Comparison of ENCODE assay signal across 8 cellular contexts in genomic region chr7:24979470-24979862, GRCh38. TPM values are rescaled to one million over a fixed set of nuclear protein-coding genes. Genes with fewer than 3 reads are reported as not detected.
A peak's percentile ranks its signal among the peaks of the same experiment; 100 is the strongest.
DNase-seq lines count a peak whose midpoint lies in the region; ATAC-seq and TF ChIP-seq lines count a peak whose summit lies in the region.

No MANE protein-coding gene starts in this region.

- DNase-seq in HUDEP-2 (lab: John Stamatoyannopoulos, UW; ENCODE audit: unreplicated experiment in 76 of 76) (peak in 57 of 76 experiments; percentile 8 to 88 (median 50)), T-helper 2 cell (peak; percentile 55 to 92 (median 68)), anterior cingulate cortex (lab: John Stamatoyannopoulos, UW) (peak in 47 of 58 donors; percentile 12 to 65 (median 44)), smooth muscle cell (lab: John Stamatoyannopoulos, UW; ENCODE audit: unreplicated experiment) (peak; percentile 19), cerebellum (ENCODE audit: low spot score) (no peak)

- H4K20me1 ChIP-seq in DOHH2 (ENCODE audit: control insufficient read depth, insufficient read depth, low read depth, low read length) = peaks cover 38% of the 10 kb centered on the region
- H4K20me1 ChIP-seq in smooth muscle cell (ENCODE audit: low read depth) = no peaks in the 10 kb centered on the region

- peak overlapping the region; percentile 85 for H3K4me3 ChIP-seq in DOHH2 (ENCODE audit: low read length)
- peak overlapping the region; percentile 72 for H3K4me3 ChIP-seq in iPS-18a (ENCODE audit: low read length)
- peak overlapping the region; percentile 89 for H3K4me3 ChIP-seq in smooth muscle cell

- H3F3A ChIP-seq in DOHH2 (ENCODE audit: control insufficient read depth, insufficient read depth) (peaks cover 24% of the 10 kb centered on the region), smooth muscle cell (ENCODE audit: low read depth) (no peaks in the 10 kb centered on the region)

- peak overlapping the region; percentile 85 for H2AFZ ChIP-seq in smooth muscle cell (ENCODE audit: low read depth)

- H3K27ac ChIP-seq in DOHH2 (ENCODE audit: low read depth, low read length) (peak overlapping the region; percentile 51), iPS-18a (ENCODE audit: low read length) (no peak overlapping the region), smooth muscle cell (ENCODE audit: low read depth) (peak overlapping the region; percentile 78)

- peak; percentile 43 for ATAC-seq in GM21367 (IDR thresholded peaks at IDR 0.05; ENCODE audit: unreplicated experiment)

- H3K9me3 ChIP-seq in DOHH2 (ENCODE audit: control insufficient read depth, insufficient read depth, low read length) = peaks cover 3% of the 10 kb centered on the region; the same call in 1 of the 2 replicates
- no peaks in the 10 kb centered on the region for H3K9me3 ChIP-seq in iPS-18a (ENCODE audit: control insufficient read depth, low read depth, low read length)
- H3K9me3 ChIP-seq in smooth muscle cell (replicated peaks; ENCODE audit: low read depth) = no peaks in the 10 kb centered on the region

- H3K27me3 ChIP-seq in DOHH2 (ENCODE audit: control insufficient read depth, low read length) = no peaks in the 10 kb centered on the region
- peaks cover 45% of the 10 kb centered on the region for H3K27me3 ChIP-seq in iPS-18a (ENCODE audit: control insufficient read depth, insufficient read depth, low read length)
- peaks cover 13% of the 10 kb centered on the region for H3K27me3 ChIP-seq in smooth muscle cell (ENCODE audit: low read depth)

- no peaks in the 10 kb centered on the region for H3K9me2 ChIP-seq in DOHH2 (replicated peaks; ENCODE audit: control insufficient read depth, low read length)

- H3K4me1 ChIP-seq in DOHH2 (ENCODE audit: control insufficient read depth, low read length) (peaks cover 86% of the 10 kb centered on the region), iPS-18a (ENCODE audit: control insufficient read depth, low read depth, low read length) (peaks cover 29% of the 10 kb centered on the region), smooth muscle cell (ENCODE audit: low read depth) (peaks cover 7% of the 10 kb centered on the region)

- peak overlapping the region; percentile 90 for H3K4me2 ChIP-seq in DOHH2 (ENCODE audit: low read length)
- H3K4me2 ChIP-seq in smooth muscle cell = peak overlapping the region; percentile 98

- H3K79me2 ChIP-seq in DOHH2 (ENCODE audit: control insufficient read depth, low read length) = peaks cover 60% of the 10 kb centered on the region
- peaks cover 20% of the 10 kb centered on the region for H3K79me2 ChIP-seq in smooth muscle cell (ENCODE audit: low read depth)

- under 1% methylated on average over 35 of the region's 42 CpGs for WGBS in smooth muscle cell (ENCODE audit: low lambda C conversion rate)

- TF ChIP-seq CTCF in DOHH2 (IDR thresholded peaks at IDR 0.05; ENCODE audit: low read depth, low read length, poor library complexity, severe bottlenecking) (peak; percentile 68), smooth muscle cell (IDR thresholded peaks at IDR 0.05; ENCODE audit: borderline replicate concordance, insufficient read depth, poor library complexity, severe bottlenecking) (peak; percentile 36)

- H3K9ac ChIP-seq in iPS-18a (ENCODE audit: low read length) (peak overlapping the region; percentile 38), smooth muscle cell (ENCODE audit: low read depth) (peak overlapping the region; percentile 76)

- H3K36me3 ChIP-seq in DOHH2 (ENCODE audit: control insufficient read depth, low read length) (peaks cover 35% of the 10 kb centered on the region), iPS-18a (ENCODE audit: control insufficient read depth, low read depth, low read length) (no peaks in the 10 kb centered on the region), smooth muscle cell (ENCODE audit: low read depth) (no peaks in the 10 kb centered on the region)

RNA-seq across cellular contexts. Expression of gene OSBPL3, which starts 0.5 kb away (rescaled TPM):
- total RNA-seq in smooth muscle cell = 11.9 and 16.3 TPM in 2 replicates
- 6.2 and 8.3 TPM in 2 replicates for polyA plus RNA-seq in smooth muscle cell
- 17.0 TPM for total RNA-seq in cerebellum
